In the genomic region with DNA sequence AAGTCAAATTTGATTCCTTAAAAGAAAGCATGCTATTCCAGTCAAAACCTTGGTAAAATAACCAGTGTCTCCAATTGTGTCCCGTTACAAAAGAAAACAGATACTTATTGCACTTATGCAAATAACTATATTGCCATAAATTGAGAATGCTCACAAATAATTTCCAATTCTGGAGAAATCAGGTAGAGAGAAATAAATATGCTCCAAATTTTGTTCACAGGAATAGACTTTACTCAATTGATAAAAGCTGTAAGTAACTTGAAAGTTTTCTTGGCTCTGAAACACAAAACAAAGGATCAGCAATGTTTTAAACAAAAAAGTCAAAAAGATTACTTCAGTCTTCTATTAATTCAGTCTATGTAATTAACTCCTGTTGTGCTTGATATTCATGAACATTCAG, we compare ENCODE assay signal across 32 cellular contexts.
"Had no signal": no experiment of that assay in that cellular context is flagged by ENCODE, and none has a peak within 500 bp of the region (broad histone marks: within the 10 kb centered on the region; RNA-seq: fewer than 3 reads in every experiment).

No MANE protein-coding gene starts in this region.

- H3K27ac Mint-ChIP-seq: activated B cell treated with CpG ODN at 0.5 μM for 24 hours; activated CD4-positive, alpha-beta memory T cell treated with anti-CD3 and anti-CD28 coated beads for 36 hours; activated CD4-positive, alpha-beta T cell treated with anti-CD3 and anti-CD28 coated beads for 36 hours; activated CD4-positive, alpha-beta T cell treated with anti-CD3 and anti-CD28 coated beads, Interleukin-2, amount 10 ng/mL, durations not matched to agents 24 days and 14 days; activated CD8-positive, alpha-beta T cell treated with anti-CD3 and anti-CD28 coated beads, Interleukin-2, amount 10 ng/mL, durations not matched to agents 7 days and 5 days; activated naive CD4-positive, alpha-beta T cell treated with anti-CD3 and anti-CD28 coated beads, Interleukin-2, amount 10 ng/mL, durations not matched to agents 7 days and 5 days; activated naive CD4-positive, alpha-beta T cell treated with anti-CD3 and anti-CD28 coated beads, Interleukin-2, amount 50 U/mL, for 72 hours; activated naive CD8-positive, alpha-beta T cell treated with anti-CD3 and anti-CD28 coated beads, Interleukin-2, amount 10 ng/mL, durations not matched to agents 7 days and 5 days; activated T-cell treated with anti-CD3 and anti-CD28 coated beads, Interleukin-2, amount 50 U/mL, for 24 hours; activated T-cell treated with anti-CD3 and anti-CD28 coated beads, Interleukin-2, amount 50 U/mL, for 72 hours; effector memory CD8-positive, alpha-beta T cell; T-helper 17 cell; T-helper 2 cell treated with Interferon-gamma antibody and Interleukin-4, amounts not matched to agents 5 μg/mL and 100 μg/mL, for 36 hours had no signal

- H3K4me3 Mint-ChIP-seq: activated B cell treated with CpG ODN at 0.5 μM for 24 hours; activated CD4-positive, alpha-beta memory T cell treated with anti-CD3 and anti-CD28 coated beads for 36 hours; activated CD4-positive, alpha-beta T cell treated with anti-CD3 and anti-CD28 coated beads for 36 hours; activated CD4-positive, alpha-beta T cell treated with anti-CD3 and anti-CD28 coated beads, Interleukin-2, amount 10 ng/mL, durations not matched to agents 24 days and 14 days; activated CD8-positive, alpha-beta T cell treated with anti-CD3 and anti-CD28 coated beads, Interleukin-2, amount 10 ng/mL, durations not matched to agents 7 days and 5 days; activated naive CD4-positive, alpha-beta T cell treated with anti-CD3 and anti-CD28 coated beads, Interleukin-2, amount 10 ng/mL, durations not matched to agents 7 days and 5 days; activated naive CD8-positive, alpha-beta T cell treated with anti-CD3 and anti-CD28 coated beads, Interleukin-2, amount 10 ng/mL, durations not matched to agents 7 days and 5 days; activated T-cell treated with anti-CD3 and anti-CD28 coated beads, Interleukin-2, amount 50 U/mL, for 24 hours; activated T-cell treated with anti-CD3 and anti-CD28 coated beads, Interleukin-2, amount 50 U/mL, for 72 hours; central memory CD8-positive, alpha-beta T cell; effector memory CD8-positive, alpha-beta T cell; T-helper 17 cell; T-helper 2 cell treated with Interferon-gamma antibody and Interleukin-4, amounts not matched to agents 5 μg/mL and 100 μg/mL, for 36 hours had no signal

- H3K36me3 ChIP-seq: ascending aorta, brain microvascular endothelial cell, esophagus squamous epithelium, gastroesophageal sphincter, WERI-Rb-1 had no signal

- H3K27me3 Mint-ChIP-seq: activated B cell treated with CpG ODN at 0.5 μM for 24 hours; activated CD4-positive, alpha-beta T cell treated with anti-CD3 and anti-CD28 coated beads, Interleukin-2, amount 10 ng/mL, durations not matched to agents 24 days and 14 days; activated naive CD4-positive, alpha-beta T cell treated with anti-CD3 and anti-CD28 coated beads, Interleukin-2, amount 10 ng/mL, durations not matched to agents 7 days and 5 days; activated naive CD8-positive, alpha-beta T cell treated with anti-CD3 and anti-CD28 coated beads, Interleukin-2, amount 10 ng/mL, durations not matched to agents 7 days and 5 days; T-helper 17 cell had no signal

- H3K4me1 Mint-ChIP-seq: activated B cell treated with CpG ODN at 0.5 μM for 24 hours; activated CD4-positive, alpha-beta T cell treated with anti-CD3 and anti-CD28 coated beads for 36 hours; activated CD4-positive, alpha-beta T cell treated with anti-CD3 and anti-CD28 coated beads, Interleukin-2, amount 10 ng/mL, durations not matched to agents 24 days and 14 days; activated naive CD4-positive, alpha-beta T cell treated with anti-CD3 and anti-CD28 coated beads, Interleukin-2, amount 10 ng/mL, durations not matched to agents 7 days and 5 days; activated naive CD8-positive, alpha-beta T cell treated with anti-CD3 and anti-CD28 coated beads, Interleukin-2, amount 10 ng/mL, durations not matched to agents 7 days and 5 days; central memory CD8-positive, alpha-beta T cell; T-helper 17 cell had no signal

- H3K27me3 ChIP-seq: ascending aorta, brain microvascular endothelial cell, esophagus squamous epithelium, gastroesophageal sphincter had no signal

- H3K9me3 ChIP-seq: ascending aorta, esophagus squamous epithelium, gastroesophageal sphincter had no signal

- H3K4me1 ChIP-seq: ascending aorta, esophagus squamous epithelium, gastroesophageal sphincter had no signal

- ATAC-seq: activated CD4-positive, alpha-beta T cell treated with anti-CD3 and anti-CD28 coated beads for 36 hours; activated CD8-positive, alpha-beta T cell treated with anti-CD3 and anti-CD28 coated beads, Interleukin-2, amount 10 ng/mL, durations not matched to agents 7 days and 5 days; activated naive CD4-positive, alpha-beta T cell treated with anti-CD3 and anti-CD28 coated beads, Interleukin-2, amount 50 U/mL, for 72 hours; activated T-cell treated with anti-CD3 and anti-CD28 coated beads, Interleukin-2, amount 50 U/mL, for 72 hours; effector memory CD8-positive, alpha-beta T cell; gastroesophageal sphincter; T-helper 17 cell had no signal

- H3K4me3 ChIP-seq: ascending aorta, esophagus squamous epithelium, gastroesophageal sphincter had no signal

- DNase-seq: activated B cell treated with CpG ODN at 0.5 μM for 24 hours; activated CD4-positive, alpha-beta memory T cell treated with anti-CD3 and anti-CD28 coated beads for 36 hours; activated CD4-positive, alpha-beta T cell treated with anti-CD3 and anti-CD28 coated beads for 36 hours; activated CD4-positive, alpha-beta T cell treated with anti-CD3 and anti-CD28 coated beads, Interleukin-2, amount 10 ng/mL, durations not matched to agents 24 days and 14 days; activated CD4-positive, CD25-positive, alpha-beta regulatory T cell treated with anti-CD3 and anti-CD28 coated beads, Interleukin-2, amount 50 U/mL, for 72 hours; activated CD8-positive, alpha-beta memory T cell treated with anti-CD3 and anti-CD28 coated beads, Interleukin-2, amount 50 U/mL, for 48 hours; activated CD8-positive, alpha-beta T cell treated with anti-CD3 and anti-CD28 coated beads, Interleukin-2, amount 10 ng/mL, durations not matched to agents 7 days and 5 days; activated gamma-delta T cell; activated naive CD4-positive, alpha-beta T cell; activated naive CD4-positive, alpha-beta T cell treated with anti-CD3 and anti-CD28 coated beads, Interleukin-2, amount 10 ng/mL, durations not matched to agents 7 days and 5 days; activated naive CD8-positive, alpha-beta T cell treated with anti-CD3 and anti-CD28 coated beads, Interleukin-2, amount 10 ng/mL, durations not matched to agents 7 days and 5 days; activated T-cell treated with anti-CD3 and anti-CD28 coated beads for 4 hours; activated T-cell treated with anti-CD3 and anti-CD28 coated beads, Interleukin-2, amount 50 U/mL, for 24 hours; activated T-cell treated with anti-CD3 and anti-CD28 coated beads, Interleukin-2, amount 50 U/mL, for 72 hours; brain microvascular endothelial cell; cortex of kidney; dermis blood vessel endothelial cell; effector CD4-positive, alpha-beta T cell; effector memory CD8-positive, alpha-beta T cell; esophagus squamous epithelium; foreskin melanocyte; head of caudate nucleus; hypothalamus; T-helper 17 cell; T1000; WERI-Rb-1 had no signal

- H3K27ac ChIP-seq: ascending aorta, brain microvascular endothelial cell, epithelial cell of prostate, esophagus squamous epithelium, gastroesophageal sphincter, WERI-Rb-1 had no signal
